9 cellular contexts compared by ENCODE assay signal in genomic region chr10:98460837-98461499, GRCh38. TPM values are rescaled to one million over a fixed set of nuclear protein-coding genes. Genes with fewer than 3 reads are reported as not detected.
DNase-seq lines count a peak whose midpoint lies in the region; ATAC-seq and TF ChIP-seq lines count a peak whose summit lies in the region.
"Had no signal": no experiment of that assay in that cellular context is flagged by ENCODE, and none has a peak within 500 bp of the region (broad histone marks: within the 10 kb centered on the region; RNA-seq: fewer than 3 reads in every experiment).

No MANE protein-coding gene starts in this region.

- no peak overlapping the region for H3K27ac ChIP-seq in spleen

- no peak for TF ChIP-seq POLR2A in spleen (IDR thresholded peaks at IDR 0.05)

- ATAC-seq in GM21825 (IDR thresholded peaks at IDR 0.05; ENCODE audit: unreplicated experiment), result no peak

- WGBS in spleen, 5 donors, result 73 to 97% (median 89%) methylated on average over 3 of the region's 3 CpGs

- H3K4me1 ChIP-seq in spleen, result no peaks in the 10 kb centered on the region

- peak; percentile 84 for DNase-seq in CMK (ENCODE audit: low read depth)
- peak; percentile 93 for DNase-seq in NCI-H226
- peak; percentile 91 for DNase-seq in epithelial cell of esophagus (ENCODE audit: low read depth)
- peak; percentile 84 for DNase-seq in myocyte (ENCODE audit: low read depth)
- no peak for DNase-seq in spleen
- DNase-seq in iPS-NIHi7 (ENCODE audit: extremely low spot score), result no peak
- DNase-seq in activated CD4-positive, alpha-beta T cell treated with anti-CD3 and anti-CD28 coated beads, Interleukin-2, amount 50 U/mL, for 4 hours, result no peak
- DNase-seq: NCI-H1436 had no signal

- no peak for TF ChIP-seq CTCF in epithelial cell of esophagus (IDR thresholded peaks at IDR 0.05; ENCODE audit: insufficient read depth, low read depth, low read length, missing control alignments)
- TF ChIP-seq CTCF in spleen (IDR thresholded peaks at IDR 0.05 in 8 of 11, conservative IDR thresholded peaks at IDR 0.05 in 3 of 11), result no peak

- H3K27me3 ChIP-seq in spleen (replicated peaks in 1 of 7), result peaks cover 0 to 54% (median 0%) of the 10 kb centered on the region in 7 donors

- intact Hi-C loops in spleen (cut with DNase I; ENCODE audit: low total_unique reads), result no loop called here

- H3K4me3 ChIP-seq in epithelial cell of esophagus (ENCODE audit: low read length) (no peak overlapping the region), spleen (no peak overlapping the region)

- no peaks in the 10 kb centered on the region for H3K9me3 ChIP-seq in spleen

- H3K36me3 ChIP-seq in spleen, result no peaks in the 10 kb centered on the region

RNA-seq across cellular contexts. Expression of gene HPS1, which starts 14.2 kb away (rescaled TPM):
- total RNA-seq in myocyte (28.9 and 35.0 TPM in 2 replicates), spleen (100 to 1,000 TPM in 2 of 7 donors, 10 to 100 TPM in 5; 80.2 to 132 (median 94.2) TPM)
- polyA plus RNA-seq in myocyte (2012), result 55.9 TPM
- polyA plus RNA-seq in spleen, result 10 to 100 TPM; 49.5 to 67.0 (median 56.4) TPM

RNA-seq across cellular contexts. Expression of gene PYROXD2, which starts 46.0 kb away (rescaled TPM):
- 7.3 and 9.7 TPM in 2 replicates for total RNA-seq in myocyte
- 10.3 TPM for polyA plus RNA-seq in myocyte (2012)
- total RNA-seq in spleen, result 10 to 100 TPM in 4 of 7 donors, 1 to 10 TPM in 3; 4.7 to 17.5 (median 10.5) TPM
- polyA plus RNA-seq in spleen, result 10 to 100 TPM; 10.4 to 26.0 (median 12.6) TPM

Comparison
In these comparisons a context has a peak if more than half of its experiments do, and no peak if none do; other contexts are left out.
1. DNase-seq: peak in CMK (single experiment), NCI-H226 (single experiment), epithelial cell of esophagus (single experiment) and myocyte (single experiment); none in spleen (single experiment), iPS-NIHi7 (single experiment) and activated CD4-positive, alpha-beta T cell treated with anti-CD3 and anti-CD28 coated beads, Interleukin-2, amount 50 U/mL, for 4 hours (0 of 2).